In the genomic region with DNA sequence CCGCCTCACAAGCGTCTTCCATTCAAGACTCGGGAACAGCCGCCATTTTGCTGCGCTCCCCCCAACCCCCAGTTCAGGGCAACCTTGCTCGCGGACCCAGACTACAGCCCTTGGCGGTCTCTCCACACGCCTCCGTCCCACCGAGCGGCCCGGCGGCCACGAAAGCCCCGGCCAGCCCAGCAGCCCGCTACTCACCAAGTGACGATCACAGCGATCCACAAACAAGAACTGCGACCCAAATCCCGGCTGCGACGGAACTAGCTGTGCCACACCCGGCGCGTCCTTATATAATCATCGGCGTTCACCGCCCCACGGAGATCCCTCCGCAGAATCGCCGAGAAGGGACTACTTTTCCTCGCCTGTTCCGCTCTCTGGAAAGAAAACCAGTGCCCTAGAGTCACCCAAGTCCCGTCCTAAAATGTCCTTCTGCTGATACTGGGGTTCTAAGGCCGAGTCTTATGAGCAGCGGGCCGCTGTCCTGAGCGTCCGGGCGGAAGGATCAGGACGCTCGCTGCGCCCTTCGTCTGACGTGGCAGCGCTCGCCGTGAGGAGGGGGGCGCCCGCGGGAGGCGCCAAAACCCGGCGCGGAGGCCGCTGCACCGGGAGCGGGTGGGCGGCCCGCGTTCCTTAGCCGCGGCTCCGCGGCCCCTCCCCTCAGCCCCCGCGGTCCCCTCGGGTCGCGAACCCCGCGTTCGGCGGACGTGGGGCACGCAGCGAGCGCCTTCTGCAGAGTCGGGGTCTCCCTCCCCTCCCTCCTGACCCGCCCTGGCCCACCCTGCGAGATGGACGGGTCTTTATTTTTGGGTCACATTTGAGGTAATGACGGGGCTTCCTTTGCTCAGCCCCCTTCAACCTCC, we compare ENCODE assay signal across 8 cellular contexts. TPM values are rescaled to one million over a fixed set of nuclear protein-coding genes. Genes with fewer than 3 reads are reported as not detected.
A peak's percentile ranks its signal among the peaks of the same experiment; 100 is the strongest.
DNase-seq lines count a peak whose midpoint lies in the region; ATAC-seq and TF ChIP-seq lines count a peak whose summit lies in the region.

TSS of gene UBC (minus strand) at position 259 of the 857 bp plus-strand sequence. CDS start 879 bp downstream, outside the sequence.

- no peak for TF ChIP-seq CTCF in VCaP (conservative IDR thresholded peaks at IDR 0.05)

- DNase-seq in cerebellum (ENCODE audit: low spot score) (peak; percentile 87), left kidney (ENCODE audit: low read depth, low spot score) (peak; percentile 95), NCI-H2171 treated with DMSO at 0.1 percent for 48 hours (lab: John Stamatoyannopoulos, UW) (no peak), NCI-H2081 (lab: John Stamatoyannopoulos, UW) (no peak)
- peak; percentile 84 for DNase-seq in stimulated activated CD4-positive, alpha-beta T cell treated with anti-CD3 and anti-CD28 coated beads, Interleukin-2, amount 100 ng/mL, for 4 hours (ENCODE audit: low read depth)

- ATAC-seq in GM18511 (IDR thresholded peaks at IDR 0.05; ENCODE audit: unreplicated experiment) (peak; percentile 22), HG03097 (IDR thresholded peaks at IDR 0.05; ENCODE audit: low FRiP score, unreplicated experiment) (peak; percentile 42)

- H3K27ac ChIP-seq in VCaP: peak within 1 kb of the TSS; percentile 99

RNA-seq across cellular contexts. Expression of gene UBC, which starts in this region (rescaled TPM):
- total RNA-seq in cerebellum: 507 TPM

Comparison
In these comparisons a context has a peak if more than half of its experiments do, and no peak if none do; other contexts are left out.
1. DNase-seq: peak in cerebellum (single experiment), left kidney (single experiment) and stimulated activated CD4-positive, alpha-beta T cell treated with anti-CD3 and anti-CD28 coated beads, Interleukin-2, amount 100 ng/mL, for 4 hours (single experiment); none in NCI-H2171 treated with DMSO at 0.1 percent for 48 hours (single experiment) and NCI-H2081 (0 of 2).